ENCODE assay signal across 1 cellular context in genomic region chr6:93417421-93417996, GRCh38.
TF ChIP-seq lines count a peak whose summit lies in the region.

No MANE protein-coding gene starts in this region.

TF ChIP-seq in WTC11, 78 proteins besides CTCF, POLR2A, EP300 and RAD21 (continued from another document):
- TF ChIP-seq MLX (CRISPR knock-in tag; IDR thresholded peaks at IDR 0.05) (no peak), HMGXB4 (CRISPR knock-in tag; IDR thresholded peaks at IDR 0.05) (no peak), GRHL2 (CRISPR knock-in tag; IDR thresholded peaks at IDR 0.05; ENCODE audit: insufficient replicate concordance, severe bottlenecking) (no peak)
